In the genomic region with DNA sequence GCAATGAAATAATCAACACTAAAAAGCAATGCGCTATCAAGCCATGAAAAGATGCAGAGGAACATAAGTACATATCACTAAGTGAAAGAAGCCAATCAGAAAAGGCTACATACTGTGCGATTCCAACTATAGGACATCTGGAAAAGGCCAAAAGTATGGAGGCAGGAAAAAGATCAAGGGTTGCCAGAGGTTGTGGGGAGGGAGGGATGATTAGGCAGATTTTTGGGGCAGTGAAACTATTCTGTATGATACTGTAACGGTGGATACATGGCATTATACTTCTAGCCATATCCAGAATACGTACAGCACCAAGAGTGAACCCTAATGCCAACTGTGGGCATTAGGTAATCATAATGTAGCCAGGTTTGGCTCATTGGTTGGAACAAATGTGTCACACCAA, we compare ENCODE assay signal across 29 cellular contexts. TPM values are rescaled to one million over a fixed set of nuclear protein-coding genes. Genes with fewer than 3 reads are reported as not detected.
DNase-seq lines count a peak whose midpoint lies in the region; ATAC-seq, FAIRE-seq and TF ChIP-seq lines count a peak whose summit lies in the region.
"Had no signal": no experiment of that assay in that cellular context is flagged by ENCODE, and none has a peak within 500 bp of the region (broad histone marks: within the 10 kb centered on the region; RNA-seq: fewer than 3 reads in every experiment).

No MANE protein-coding gene starts in this region.

- POLR2A ChIA-PET in K562 (lab: Yijun Ruan, JAX), result no interaction called here

- TF ChIP-seq RAD21 in K562 (CRISPR knock-in tag; conservative IDR thresholded peaks at IDR 0.05 in 1 of 2, IDR thresholded peaks at IDR 0.05 in 1 of 2), result no peak

- H3K36me3 Mint-ChIP-seq in GM23338 (ENCODE audit: low read depth), result peaks cover 35% of the 10 kb centered on the region
- H3K36me3 Mint-ChIP-seq in natural killer cell, result no peaks in the 10 kb centered on the region

- TF ChIP-seq EP300 in K562 (IDR thresholded peaks at IDR 0.05; ENCODE audit: low read length), result no peak

- H3K4me3 ChIP-seq in BLaER1 treated with 17β-estradiol and CSF1 and Interleukin-3, amounts not matched to agents 10 nM and 100 nM, result no peak overlapping the region
- H3K4me3 ChIP-seq in GM23338 (no peak overlapping the region), K562 (no peak overlapping the region)
- H3K4me3 ChIP-seq: A549, SJCRH30 had no signal

- FAIRE-seq in K562 (lab: Jason Lieb, UNC), result no peak
- FAIRE-seq: A549, GM12892, GM19239 had no signal

- no peaks in the 10 kb centered on the region for H3K27me3 ChIP-seq in BLaER1 treated with 17β-estradiol and CSF1 and Interleukin-3, amounts not matched to agents 10 nM and 100 nM
- H3K27me3 ChIP-seq in GM23338 (ENCODE audit: insufficient read depth), result no peaks in the 10 kb centered on the region
- no peaks in the 10 kb centered on the region for H3K27me3 ChIP-seq in K562 (ENCODE audit: control insufficient read depth in 2 of 2, insufficient read depth in 2 of 2, low read length in 2 of 2)
- H3K27me3 ChIP-seq: SJCRH30 had no signal

- intact Hi-C loops in K562 (cut with micrococcal nuclease) (no loop called here), natural killer cell (cut with micrococcal nuclease) (loop anchor here (5.0 kb wide), 2 partner anchors 36 to 51 kb away; a partner anchor contains a TSS)

- H3K9ac ChIP-seq in BLaER1 treated with 17β-estradiol and CSF1 and Interleukin-3, amounts not matched to agents 10 nM and 100 nM, result no peak overlapping the region; a peak in 1 of 22 replicates
- no peak overlapping the region for H3K9ac ChIP-seq in K562 (ENCODE audit: insufficient read depth in 1 of 2, low read depth in 2 of 2, low read length in 2 of 2)
- H3K9ac ChIP-seq: KMS-11 had no signal

- H2AFZ ChIP-seq in GM23338, result no peak overlapping the region
- no peak overlapping the region for H2AFZ ChIP-seq in K562 (ENCODE audit: low read depth, low read length)

- peaks cover 18 to 77% (median 47%) of the 10 kb centered on the region in 10 experiments for H3K4me1 ChIP-seq in BLaER1 treated with 17β-estradiol and CSF1 and Interleukin-3, amounts not matched to agents 10 nM and 100 nM
- H3K4me1 ChIP-seq in GM23338 (ENCODE audit: insufficient read depth) (0 out of 2 replicates have a peak, but pooled peaks cover 4% of the 10 kb centered on the region), K562 (replicated peaks in 1 of 2; ENCODE audit: control insufficient read depth in 2 of 2, insufficient read depth in 2 of 2, low read length in 2 of 2) (peaks cover 2 to 3% of the 10 kb centered on the region in 2 experiments; a peak in 2 of 5 replicates)
- H3K4me1 ChIP-seq: SJCRH30 had no signal

- H3K79me2 ChIP-seq in GM23338 (replicated peaks; ENCODE audit: insufficient read depth) (peaks cover 66% of the 10 kb centered on the region), K562 (ENCODE audit: control insufficient read depth, insufficient read depth, low read length) (peaks cover 72% of the 10 kb centered on the region)

- H3K27ac Mint-ChIP-seq in GM23338 (no peak overlapping the region), natural killer cell (peak overlapping the region; percentile 25 to 92)

- H3K27me3 Mint-ChIP-seq in GM23338 (ENCODE audit: insufficient read depth, low read depth, poor library complexity) (peaks cover 2% of the 10 kb centered on the region), natural killer cell (ENCODE audit: low read depth in 2 of 2) (no peaks in the 10 kb centered on the region)

- 71% methylated on average over 4 of the region's 4 CpGs for WGBS in K562 (ENCODE audit: insufficient coverage, low coverage, missing lambda C conversion rate)

- H3K9me3 Mint-ChIP-seq in GM23338, result no peaks in the 10 kb centered on the region
- no peaks in the 10 kb centered on the region for H3K9me3 Mint-ChIP-seq in natural killer cell

- ATAC-seq in GM23338 (no peak), K562 (no peak), natural killer cell (no peak), GM21619 (IDR thresholded peaks at IDR 0.05; ENCODE audit: unreplicated experiment) (no peak)
- ATAC-seq: A549, PC-3, Right ventricle myocardium inferior, SK-N-SH treated with all-trans-retinoic acid at 6 μM for 48 hours had no signal

- peaks cover 0 to 51% (median 11%) of the 10 kb centered on the region in 11 experiments; a peak in 12 of 22 replicates for H3K9me3 ChIP-seq in BLaER1 treated with 17β-estradiol and CSF1 and Interleukin-3, amounts not matched to agents 10 nM and 100 nM (replicated peaks in 1 of 11)
- no peaks in the 10 kb centered on the region for H3K9me3 ChIP-seq in K562 (replicated peaks; ENCODE audit: control insufficient read depth, insufficient read depth, low read depth, low read length)
- H3K9me3 ChIP-seq: A549, SJCRH30 had no signal

- DNase-seq in GM23338 (ENCODE audit: low spot score) (no peak), K562 (ENCODE audit: extremely low read depth in 1 of 4, low spot score in 3 of 4) (no peak), natural killer cell (no peak), NCI-H345 (lab: John Stamatoyannopoulos, UW) (no peak)
- no peak for DNase-seq in stimulated activated CD4-positive, alpha-beta T cell treated with anti-CD3 and anti-CD28 coated beads, Interleukin-12 subunit alpha, Interleukin-12 subunit beta, amount 100 ng/mL, for 4 hours
- no peak for DNase-seq in activated CD8-positive, alpha-beta memory T cell treated with anti-CD3 and anti-CD28 coated beads, Interleukin-2, amount 50 U/mL, for 48 hours
- DNase-seq: AML-193, Calu3, DMS79 treated with DMSO at 0.1 percent for 48 hours, H7, IMR-90, NCI-H1105, NCI-H1436 treated with DMSO at 0.1 percent for 48 hours, NCI-H187 treated with DMSO at 0.1 percent for 48 hours, NCI-H2171 treated with DMSO at 0.1 percent for 48 hours, NCI-H446, NCI-H524 treated with DMSO at 0.1 percent for 48 hours, NCI-H774, PC-3, SJCRH30 had no signal

- in situ Hi-C loops in K562 (cut with MboI), result no loop called here

- CTCF ChIA-PET in K562 (lab: Yijun Ruan, JAX; ENCODE audit: low intra/inter-chr PET ratio), result no interaction called here

- H3K4me2 ChIP-seq in BLaER1 treated with 17β-estradiol and CSF1 and Interleukin-3, amounts not matched to agents 10 nM and 100 nM, result peak overlapping the region in 5 of 11 experiments; percentile 16 to 78 (median 58); a peak in 8 of 22 replicates
- H3K4me2 ChIP-seq in GM23338, result no peak overlapping the region
- H3K4me2 ChIP-seq in K562 (ENCODE audit: insufficient read depth, low read length), result no peak overlapping the region
- H3K4me2 ChIP-seq: A549, KMS-11 had no signal

- H3K4me3 Mint-ChIP-seq in GM23338, result no peak overlapping the region
- H3K4me3 Mint-ChIP-seq in natural killer cell, result no peak overlapping the region

- TF ChIP-seq CTCF in GM23338 (conservative IDR thresholded peaks at IDR 0.05; ENCODE audit: low read depth in 2 of 2) (no peak), K562 (IDR thresholded peaks at IDR 0.05 in 2 of 3, conservative IDR thresholded peaks at IDR 0.05 in 1 of 3; ENCODE audit: insufficient read depth in 2 of 3, low read depth in 1 of 3, low read length in 3 of 3) (no peak), natural killer cell (IDR thresholded peaks at IDR 0.05) (no peak)

- BruUV-seq in K562 (replicated peaks; lab: Mats Ljungman, UMichigan), result no TSS peak

- peaks cover 12% of the 10 kb centered on the region for H3K4me1 Mint-ChIP-seq in GM23338
- H3K4me1 Mint-ChIP-seq in natural killer cell, result peaks cover 57 to 59% of the 10 kb centered on the region in 2 donors

- peaks cover 5 to 35% (median 15%) of the 10 kb centered on the region in 11 experiments; a peak in 17 of 22 replicates for H4K20me1 ChIP-seq in BLaER1 treated with 17β-estradiol and CSF1 and Interleukin-3, amounts not matched to agents 10 nM and 100 nM
- H4K20me1 ChIP-seq in GM23338 (replicated peaks; ENCODE audit: insufficient read depth) (peaks cover 29% of the 10 kb centered on the region; the same call in 1 of the 2 replicates), K562 (replicated peaks; ENCODE audit: control insufficient read depth, insufficient read depth, low read length) (peaks cover 9% of the 10 kb centered on the region; the same call in 1 of the 2 replicates)

- peak overlapping the region in 10 of 11 experiments; percentile 72 to 88 (median 78); a peak in 18 of 22 replicates for H3K27ac ChIP-seq in BLaER1 treated with 17β-estradiol and CSF1 and Interleukin-3, amounts not matched to agents 10 nM and 100 nM
- H3K27ac ChIP-seq in GM23338 (ENCODE audit: low read depth) (0 out of 2 replicates have a peak overlapping the region, but pooled peaks have one; percentile 1), K562 (ENCODE audit: extremely low read depth, low read depth, low read length) (no peak overlapping the region)
- H3K27ac ChIP-seq: A549, C4-2B, KMS-11, SJCRH30 had no signal

- no peak for TF ChIP-seq POLR2A in K562 (conservative IDR thresholded peaks at IDR 0.05)

- no peaks in the 10 kb centered on the region for H3F3A ChIP-seq in GM23338 (replicated peaks; ENCODE audit: low read depth)

- no peaks in the 10 kb centered on the region for H3K9me2 ChIP-seq in GM23338 (ENCODE audit: insufficient read depth)

- no peaks in the 10 kb centered on the region for H3K9me1 ChIP-seq in K562 (ENCODE audit: control insufficient read depth, insufficient read depth, low read length)

- peaks cover 54 to 100% (median 92%) of the 10 kb centered on the region in 11 experiments for H3K36me3 ChIP-seq in BLaER1 treated with 17β-estradiol and CSF1 and Interleukin-3, amounts not matched to agents 10 nM and 100 nM
- peaks cover 10% of the 10 kb centered on the region for H3K36me3 ChIP-seq in GM23338 (ENCODE audit: insufficient read depth)
- peaks cover 79% of the 10 kb centered on the region for H3K36me3 ChIP-seq in K562 (ENCODE audit: control insufficient read depth, insufficient read depth, low read length)

RNA-seq across cellular contexts. Expression of a gene that starts 50.0 kb away (rescaled TPM):
- 38.1 and 40.4 TPM in 2 replicates for total RNA-seq in GM23338 (2014; rRNA removed; shearing (Covaris generic))
- polyA plus RNA-seq in GM23338 (2016; fragmentation: Nextera tagmentation; extraction: Ambion mirVana) (27.5 and 31.5 TPM in 2 replicates), K562 (2011; rRNA removed) (29.6 and 46.1 TPM in 2 replicates), K562 (2014; fragmentation: Illumina TruSeq; extraction: Trizol) (40.5 and 53.4 TPM in 2 replicates), K562 (2014; fragmentation: Nextera tagmentation; extraction: Ambion mirVana) (10 to 100 TPM; 18.8 to 19.4 TPM), K562 (2014; rRNA removed) (39.3 and 41.5 TPM in 2 replicates)
- total RNA-seq in K562 (2011; cell fraction: chromatin; rRNA removed; ENCODE audit: low replicate concordance), result 28.9 and 38.7 TPM in 2 replicates
- 29.7 and 37.4 TPM in 2 replicates for total RNA-seq in K562 (2011; cell fraction: nucleolus; rRNA removed)
- total RNA-seq in K562 (2011; cell fraction: nucleoplasm; rRNA removed), result 28.1 and 29.3 TPM in 2 replicates
- total RNA-seq in K562 (2014; rRNA removed) (41.4 and 44.4 TPM in 2 replicates), K562 (2014; rRNA removed; fragmentation: Illumina TruSeq; extraction: Trizol) (39.3 and 42.7 TPM in 2 replicates), K562 (2015; rRNA removed; fragmentation: Illumina TruSeq; extraction: Trizol) (41.7 and 44.3 TPM in 2 replicates), K562 (2021) (39.6 and 43.5 TPM in 2 replicates), natural killer cell (10 to 100 TPM; 36.7 to 49.7 (median 45.3) TPM)
- polyA plus RNA-seq in K562 (2011; cell fraction: cytosol; rRNA removed), result 23.3 and 30.5 TPM in 2 replicates
- polyA plus RNA-seq in K562 (2011; cell fraction: nucleus; rRNA removed), result 19.8 and 21.6 TPM in 2 replicates
- polyA plus RNA-seq in K562 (2012), result 35.5 and 37.7 TPM in 2 replicates
- polyA minus RNA-seq in K562 (2011; rRNA and poly(A)+ RNA removed), result 30.7 and 32.0 TPM in 2 replicates
- polyA minus RNA-seq in K562 (2011; cell fraction: cytosol; rRNA and poly(A)+ RNA removed), result 10.5 and 19.3 TPM in 2 replicates
- polyA minus RNA-seq in K562 (2011; cell fraction: nucleus; rRNA and poly(A)+ RNA removed), result 16.7 and 21.9 TPM in 2 replicates

RNA-seq across cellular contexts. Expression of a gene that starts 51.9 kb away (rescaled TPM):
- total RNA-seq in GM23338 (2014; rRNA removed; shearing (Covaris generic)), result 47.9 and 52.5 TPM in 2 replicates
- polyA plus RNA-seq in GM23338 (2016; fragmentation: Nextera tagmentation; extraction: Ambion mirVana) (28.2 and 29.9 TPM in 2 replicates), K562 (2011; rRNA removed) (50.4 and 52.3 TPM in 2 replicates), K562 (2014; fragmentation: Illumina TruSeq; extraction: Trizol) (60.3 and 69.6 TPM in 2 replicates), K562 (2014; fragmentation: Nextera tagmentation; extraction: Ambion mirVana) (10 to 100 TPM in 1 of 2 experiments, 1 to 10 TPM in 1; 8.7 to 10.3 TPM), K562 (2014; rRNA removed) (34.4 and 47.6 TPM in 2 replicates)
- 111 and 132 TPM in 2 replicates for total RNA-seq in K562 (2011; cell fraction: chromatin; rRNA removed; ENCODE audit: low replicate concordance)
- total RNA-seq in K562 (2011; cell fraction: nucleolus; rRNA removed), result 71.4 and 76.6 TPM in 2 replicates
- 75.8 and 80.5 TPM in 2 replicates for total RNA-seq in K562 (2011; cell fraction: nucleoplasm; rRNA removed)
- total RNA-seq in K562 (2014; rRNA removed) (42.2 and 56.2 TPM in 2 replicates), K562 (2014; rRNA removed; fragmentation: Illumina TruSeq; extraction: Trizol) (38.9 and 41.0 TPM in 2 replicates), K562 (2015; rRNA removed; fragmentation: Illumina TruSeq; extraction: Trizol) (59.5 and 62.1 TPM in 2 replicates), K562 (2021) (71.0 and 72.6 TPM in 2 replicates), natural killer cell (10 to 100 TPM; 87.7 to 96.1 (median 91.5) TPM)
- 34.5 and 41.7 TPM in 2 replicates for polyA plus RNA-seq in K562 (2011; cell fraction: cytosol; rRNA removed)
- polyA plus RNA-seq in K562 (2011; cell fraction: nucleus; rRNA removed), result 56.2 and 77.0 TPM in 2 replicates
- polyA plus RNA-seq in K562 (2012), result 40.3 and 51.8 TPM in 2 replicates
- polyA minus RNA-seq in K562 (2011; rRNA and poly(A)+ RNA removed), result 105 and 107 TPM in 2 replicates
- polyA minus RNA-seq in K562 (2011; cell fraction: cytosol; rRNA and poly(A)+ RNA removed), result 89.4 and 94.9 TPM in 2 replicates
- polyA minus RNA-seq in K562 (2011; cell fraction: nucleus; rRNA and poly(A)+ RNA removed), result 102 and 127 TPM in 2 replicates
